In the genomic region with DNA sequence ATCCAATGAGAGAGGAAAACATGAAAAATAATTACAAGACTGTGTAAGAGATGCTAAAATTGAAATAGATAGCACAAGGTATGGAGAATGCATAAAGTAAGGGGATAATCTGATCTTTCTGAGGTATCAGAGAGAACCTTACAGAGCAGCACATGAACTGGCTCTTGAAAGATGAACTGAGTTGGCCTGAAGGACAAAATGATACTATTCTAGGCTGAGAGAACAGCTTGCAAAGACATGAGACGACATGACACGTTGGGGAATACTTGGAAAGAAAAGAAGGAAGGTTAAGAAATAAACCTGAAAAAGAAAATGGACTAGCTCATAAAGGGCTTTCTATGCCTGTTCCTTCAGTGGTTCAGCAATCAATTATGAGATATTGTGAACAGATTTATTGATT, we compare ENCODE assay signal across 23 cellular contexts.
A peak's percentile ranks its signal among the peaks of the same experiment; 100 is the strongest.
DNase-seq lines count a peak whose midpoint lies in the region; ATAC-seq, FAIRE-seq and TF ChIP-seq lines count a peak whose summit lies in the region.
"Had no signal": no experiment of that assay in that cellular context is flagged by ENCODE, and none has a peak within 500 bp of the region (broad histone marks: within the 10 kb centered on the region; RNA-seq: fewer than 3 reads in every experiment).

No MANE protein-coding gene starts in this region.

- H3K9me3 ChIP-seq in GM12878 (replicated peaks; ENCODE audit: control insufficient read depth, insufficient read depth, low read length) (no peaks in the 10 kb centered on the region), smooth muscle cell (replicated peaks; ENCODE audit: low read depth) (no peaks in the 10 kb centered on the region)
- H3K9me3 ChIP-seq: A549; BE2C; BLaER1 treated with 17β-estradiol and CSF1 and Interleukin-3, amounts not matched to agents 10 nM and 100 nM had no signal

- H3K4me2 ChIP-seq in GM12878 (ENCODE audit: control insufficient read depth, insufficient read depth) (no peak overlapping the region), smooth muscle cell (no peak overlapping the region)
- H3K4me2 ChIP-seq: A549; BLaER1 treated with 17β-estradiol and CSF1 and Interleukin-3, amounts not matched to agents 10 nM and 100 nM; GM23338 had no signal

- H3K27ac Mint-ChIP-seq in activated naive CD8-positive, alpha-beta T cell treated with anti-CD3 and anti-CD28 coated beads, Interleukin-2, amount 50 U/mL, for 24 hours = no peak overlapping the region
- H3K27ac Mint-ChIP-seq: CD14-positive monocyte; CD4-positive, alpha-beta T cell; CD8-positive, alpha-beta memory T cell; GM23338; H9 had no signal

- no peaks in the 10 kb centered on the region for H4K20me1 ChIP-seq in GM12878 (ENCODE audit: control insufficient read depth, insufficient read depth)
- no peaks in the 10 kb centered on the region for H4K20me1 ChIP-seq in smooth muscle cell (ENCODE audit: low read depth)
- H4K20me1 ChIP-seq: BLaER1 treated with 17β-estradiol and CSF1 and Interleukin-3, amounts not matched to agents 10 nM and 100 nM had no signal

- H3K27me3 ChIP-seq in GM12878 (replicated peaks in 1 of 2; ENCODE audit: control insufficient read depth in 2 of 2, insufficient read depth in 2 of 2, low read length in 1 of 2) (no peaks in the 10 kb centered on the region), smooth muscle cell (ENCODE audit: low read depth) (no peaks in the 10 kb centered on the region)
- H3K27me3 ChIP-seq: BE2C; BLaER1 treated with 17β-estradiol and CSF1 and Interleukin-3, amounts not matched to agents 10 nM and 100 nM had no signal

- CTCF ChIA-PET in GM12878 (lab: Yijun Ruan, JAX) = no interaction called here

- H2AFZ ChIP-seq in GM12878 (ENCODE audit: control insufficient read depth, low read depth, low read length) = no peak overlapping the region
- H2AFZ ChIP-seq in smooth muscle cell (ENCODE audit: low read depth) = no peak overlapping the region
- H2AFZ ChIP-seq: GM23338 had no signal

- no peaks in the 10 kb centered on the region for H3K79me2 ChIP-seq in GM12878 (ENCODE audit: control insufficient read depth, insufficient read depth, low read length)
- no peaks in the 10 kb centered on the region for H3K79me2 ChIP-seq in smooth muscle cell (ENCODE audit: low read depth)

- no peaks in the 10 kb centered on the region for H3K4me1 Mint-ChIP-seq in activated naive CD8-positive, alpha-beta T cell treated with anti-CD3 and anti-CD28 coated beads, Interleukin-2, amount 50 U/mL, for 24 hours
- H3K4me1 Mint-ChIP-seq: CD8-positive, alpha-beta memory T cell had no signal

- FAIRE-seq in HTR-8/SVneo (lab: Jason Lieb, UNC) = peak; percentile 31
- FAIRE-seq in GM12878 (lab: Jason Lieb, UNC) = no peak
- FAIRE-seq: A549, G401.6 had no signal

- peaks cover 27% of the 10 kb centered on the region for H3K36me3 Mint-ChIP-seq in activated naive CD8-positive, alpha-beta T cell treated with anti-CD3 and anti-CD28 coated beads, Interleukin-2, amount 50 U/mL, for 24 hours (ENCODE audit: low read depth)

- intact Hi-C loops in GM12878 (cut with micrococcal nuclease; ENCODE audit: unreplicated experiment) = no loop called here
- intact Hi-C loops in posterior cingulate gyrus (cut with DNase I) = no loop called here

- RAD21 ChIA-PET in GM12878 (lab: Charles Lee; ENCODE audit: unreplicated experiment) = no interaction called here

- POLR2A ChIA-PET in GM12878 (lab: Charles Lee) = no interaction called here

- no peak overlapping the region for H3K4me3 ChIP-seq in GM12878
- no peak overlapping the region for H3K4me3 ChIP-seq in smooth muscle cell
- H3K4me3 ChIP-seq: A549; BLaER1 treated with 17β-estradiol and CSF1 and Interleukin-3, amounts not matched to agents 10 nM and 100 nM; GM23338 had no signal

- SMC1A ChIA-PET in GM12878 (lab: Charles Lee; ENCODE audit: uncharacterized antibody, unreplicated experiment) = interaction anchor here (1.1 kb wide), 1 partner anchor 130 kb away, joined by 5 read pairs; no protein-coding TSS in a partner anchor

- ATAC-seq in GM18498 (IDR thresholded peaks at IDR 0.05; ENCODE audit: unreplicated experiment) = peak; percentile 24
- peak; percentile 15 for ATAC-seq in GM18861 (IDR thresholded peaks at IDR 0.05; ENCODE audit: unreplicated experiment)
- ATAC-seq in GM12878 = peak; percentile 35
- no peak for ATAC-seq in HG03378 (IDR thresholded peaks at IDR 0.05; ENCODE audit: unreplicated experiment)
- no peak for ATAC-seq in activated naive CD8-positive, alpha-beta T cell treated with anti-CD3 and anti-CD28 coated beads, Interleukin-2, amount 50 U/mL, for 24 hours
- ATAC-seq: A549, GM23338, HCT116 had no signal

- no peak overlapping the region for H3K27ac ChIP-seq in GM12878 (ENCODE audit: control insufficient read depth, insufficient read depth)
- no peak overlapping the region for H3K27ac ChIP-seq in smooth muscle cell (ENCODE audit: low read depth)
- H3K27ac ChIP-seq: A549; BLaER1 treated with 17β-estradiol and CSF1 and Interleukin-3, amounts not matched to agents 10 nM and 100 nM had no signal

- no peak for DNase-seq in HTR-8/SVneo (ENCODE audit: insufficient read length, low spot score)
- no peak for DNase-seq in GM12878 (ENCODE audit: low read depth, low spot score)
- DNase-seq in smooth muscle cell (lab: John Stamatoyannopoulos, UW; ENCODE audit: unreplicated experiment) = no peak
- DNase-seq in posterior cingulate gyrus = no peak
- DNase-seq in activated naive CD8-positive, alpha-beta T cell treated with anti-CD3 and anti-CD28 coated beads, Interleukin-2, amount 50 U/mL, for 24 hours = no peak
- DNase-seq: 8988T; ACHN; AML-193; BE2C; Calu3; CD4-positive, alpha-beta T cell; CD8-positive, alpha-beta memory T cell; DND-41; H9 had no signal

- TF ChIP-seq RAD21 in GM12878 (IDR thresholded peaks at IDR 0.05; ENCODE audit: insufficient read depth, low read depth, low read length) = no peak

- H3F3A ChIP-seq in smooth muscle cell (ENCODE audit: low read depth) = no peaks in the 10 kb centered on the region

- no peak for TF ChIP-seq POLR2A in GM12878 (IDR thresholded peaks at IDR 0.05; ENCODE audit: low read depth, low read length)

- no TSS peak for BruUV-seq in GM12878 (replicated peaks; lab: Mats Ljungman, UMichigan)

- no peak for TF ChIP-seq EP300 in GM12878 (IDR thresholded peaks at IDR 0.05; ENCODE audit: borderline replicate concordance in 1 of 2, control insufficient read depth in 1 of 2, low read depth in 2 of 2, low read length in 2 of 2)

- no peak overlapping the region for H3K4me3 Mint-ChIP-seq in activated naive CD8-positive, alpha-beta T cell treated with anti-CD3 and anti-CD28 coated beads, Interleukin-2, amount 50 U/mL, for 24 hours
- H3K4me3 Mint-ChIP-seq: CD14-positive monocyte; CD4-positive, alpha-beta T cell; CD8-positive, alpha-beta memory T cell; GM23338; H9 had no signal

- H3K9me3 Mint-ChIP-seq in activated naive CD8-positive, alpha-beta T cell treated with anti-CD3 and anti-CD28 coated beads, Interleukin-2, amount 50 U/mL, for 24 hours = no peaks in the 10 kb centered on the region
- H3K9me3 Mint-ChIP-seq: CD8-positive, alpha-beta memory T cell had no signal

- no peaks in the 10 kb centered on the region for H3K36me3 ChIP-seq in GM12878 (ENCODE audit: control insufficient read depth in 2 of 2, insufficient read depth in 2 of 2, low read length in 1 of 2)
- peaks cover 10% of the 10 kb centered on the region for H3K36me3 ChIP-seq in smooth muscle cell (ENCODE audit: low read depth)
- H3K36me3 ChIP-seq: BE2C had no signal

- H3K27me3 Mint-ChIP-seq in activated naive CD8-positive, alpha-beta T cell treated with anti-CD3 and anti-CD28 coated beads, Interleukin-2, amount 50 U/mL, for 24 hours = no peaks in the 10 kb centered on the region
- H3K27me3 Mint-ChIP-seq: CD4-positive, alpha-beta T cell; CD8-positive, alpha-beta memory T cell had no signal

- no peak for TF ChIP-seq CTCF in GM12878 (IDR thresholded peaks at IDR 0.05 in 2 of 3, conservative IDR thresholded peaks at IDR 0.05 in 1 of 3; ENCODE audit: control insufficient read depth in 2 of 3, extremely low read depth in 1 of 3, insufficient read depth in 1 of 3, low read depth in 3 of 3, low read length in 3 of 3)
- no peak for TF ChIP-seq CTCF in smooth muscle cell (IDR thresholded peaks at IDR 0.05; ENCODE audit: borderline replicate concordance, insufficient read depth, poor library complexity, severe bottlenecking)

- in situ Hi-C loops in GM12878 (cut with MboI) = no loop called here

- WGBS in GM12878 (ENCODE audit: insufficient coverage, insufficient replicate concordance, low lambda C conversion rate, missing lambda C conversion rate) = no CpG with 5 or more reads among the region's 2 CpGs
- WGBS in smooth muscle cell (ENCODE audit: low lambda C conversion rate) = 98% methylated on average over 2 of the region's 2 CpGs

- peaks cover 4% of the 10 kb centered on the region for H3K4me1 ChIP-seq in GM12878 (ENCODE audit: control insufficient read depth, insufficient read depth, low read length)
- H3K4me1 ChIP-seq in smooth muscle cell (ENCODE audit: low read depth) = no peaks in the 10 kb centered on the region
- H3K4me1 ChIP-seq: A549 had no signal

- H3K9ac ChIP-seq in GM12878 (ENCODE audit: control insufficient read depth, insufficient read depth, low read length) = no peak overlapping the region
- no peak overlapping the region for H3K9ac ChIP-seq in smooth muscle cell (ENCODE audit: low read depth)
- H3K9ac ChIP-seq: BLaER1 treated with 17β-estradiol and CSF1 and Interleukin-3, amounts not matched to agents 10 nM and 100 nM had no signal

TF ChIP-seq in GM12878, 131 proteins besides CTCF, POLR2A, EP300 and RAD21:
- TF ChIP-seq SRF (IDR thresholded peaks at IDR 0.05; ENCODE audit: low read depth in 2 of 2, low read length in 2 of 2) (no peak), RCOR1 (conservative IDR thresholded peaks at IDR 0.05; ENCODE audit: low read depth, low read length) (no peak), TBL1XR1 (IDR thresholded peaks at IDR 0.05; ENCODE audit: low read depth, low read length) (no peak), MYB (IDR thresholded peaks at IDR 0.05; ENCODE audit: borderline replicate concordance, low read depth, low read length) (no peak), CREB1 (IDR thresholded peaks at IDR 0.05; ENCODE audit: low read depth) (no peak)

Comparison
In these comparisons a context has a peak if more than half of its experiments do, and no peak if none do; other contexts are left out.
1. ATAC-seq: peak in GM18498 (single experiment), GM18861 (single experiment) and GM12878 (single experiment); none in HG03378 (single experiment) and activated naive CD8-positive, alpha-beta T cell treated with anti-CD3 and anti-CD28 coated beads, Interleukin-2, amount 50 U/mL, for 24 hours (single experiment).